13 cellular contexts compared by ENCODE assay signal in the genomic region with DNA sequence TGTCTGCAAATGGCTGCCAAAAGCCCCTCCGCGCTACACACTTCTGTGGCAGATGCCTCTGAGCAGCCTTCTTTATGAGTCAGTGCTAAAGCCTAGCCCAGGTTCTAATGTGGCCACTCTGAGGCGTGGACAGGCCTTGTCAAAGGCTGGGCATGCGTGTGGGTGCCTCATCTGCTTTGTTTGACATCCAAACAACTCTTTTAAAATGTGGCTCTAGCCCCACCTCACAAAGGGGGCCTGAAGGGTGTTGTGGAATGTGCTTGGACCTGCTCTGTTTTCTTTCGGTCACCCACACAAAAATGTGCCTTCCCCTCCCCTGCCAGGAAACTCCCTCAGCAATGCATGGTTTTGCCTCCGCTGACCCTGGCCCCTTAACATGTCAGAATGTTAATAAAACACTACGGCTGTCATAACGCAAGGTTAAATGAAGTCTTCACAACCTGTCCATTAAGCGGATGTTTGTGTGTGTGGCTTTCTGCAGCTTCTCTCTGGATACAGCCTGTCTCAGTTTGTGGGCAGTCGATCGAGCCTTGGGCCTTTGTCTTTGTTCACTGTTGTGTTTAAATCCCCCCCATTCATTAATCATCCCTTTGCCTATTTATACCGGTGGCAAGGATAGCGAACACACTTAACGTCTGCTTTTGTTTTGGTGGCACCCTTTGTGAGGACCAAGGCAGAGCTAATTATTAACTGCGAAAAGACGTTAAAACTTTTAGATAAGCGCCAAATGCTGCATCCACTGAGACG.
DNase-seq lines count a peak whose midpoint lies in the region; ATAC-seq, FAIRE-seq and TF ChIP-seq lines count a peak whose summit lies in the region.
"Had no signal": no experiment of that assay in that cellular context is flagged by ENCODE, and none has a peak within 500 bp of the region (broad histone marks: within the 10 kb centered on the region; RNA-seq: fewer than 3 reads in every experiment).

No MANE protein-coding gene starts in this region.

- peak overlapping the region in 1 of 2 experiments; percentile 48; a peak in 3 of 4 replicates for H4K8ac ChIP-seq in IMR-90 (ENCODE audit: low read depth in 2 of 2, low read length in 2 of 2)

- H3K27me3 ChIP-seq in IMR-90 (ENCODE audit: control insufficient read depth, insufficient read depth, low read length), result peaks cover 4% of the 10 kb centered on the region
- no peaks in the 10 kb centered on the region for H3K27me3 ChIP-seq in bronchial epithelial cell (ENCODE audit: control insufficient read depth, insufficient read depth, low read length)
- H3K27me3 ChIP-seq in HepG2 (ENCODE audit: control insufficient read depth in 1 of 2, insufficient read depth in 2 of 2, low read length in 2 of 2), result no peaks in the 10 kb centered on the region
- no peaks in the 10 kb centered on the region for H3K27me3 ChIP-seq in stomach

- CTCF ChIA-PET in IMR-90 (lab: Yijun Ruan, JAX), result interaction anchor here (1.0 to 1.3 kb wide), 2 partner anchors 11 to 78 kb away, joined by 3 read pairs; no protein-coding TSS in a partner anchor
- CTCF ChIA-PET in HepG2 (lab: Yijun Ruan, JAX; ENCODE audit: low intra/inter-chr PET ratio, low total read pairs), result no interaction called here

- TF ChIP-seq EP300 in HepG2 (IDR thresholded peaks at IDR 0.05; ENCODE audit: low read depth in 2 of 2, low read length in 2 of 2) (peak in 1 of 2 experiments; percentile 90; a peak in 2 of 4 replicates), HepG2 (CRISPR knock-in tag; IDR thresholded peaks at IDR 0.05; ENCODE audit: borderline replicate concordance) (peak; percentile 88), stomach (IDR thresholded peaks at IDR 0.05) (no peak)

- H3K18ac ChIP-seq in IMR-90 (ENCODE audit: low read depth, low read length), result peak overlapping the region; percentile 7

- dilution Hi-C loops in IMR-90 (cut with HindIII; ENCODE audit: low sequenced_read_pairs, unreplicated experiment), result no loop called here

- peak overlapping the region; percentile 19 for H4K5ac ChIP-seq in IMR-90 (ENCODE audit: low read depth, low read length)

- no peak for TF ChIP-seq CTCF in IMR-90 (conservative IDR thresholded peaks at IDR 0.05; ENCODE audit: low read depth, low read length)
- no peak for TF ChIP-seq CTCF in bronchial epithelial cell (IDR thresholded peaks at IDR 0.05; ENCODE audit: insufficient read depth, low read length, severe bottlenecking)
- TF ChIP-seq CTCF in HepG2 (CRISPR knock-in tag; IDR thresholded peaks at IDR 0.05), result peak; percentile 23
- no peak for TF ChIP-seq CTCF in stomach (IDR thresholded peaks at IDR 0.05)

- H2BK5ac ChIP-seq in IMR-90 (ENCODE audit: low read depth, low read length, poor library complexity, severe bottlenecking), result no peak overlapping the region

- TF ChIP-seq POLR2A in IMR-90 (IDR thresholded peaks at IDR 0.05; ENCODE audit: low read depth, low read length), result no peak
- TF ChIP-seq POLR2A in HepG2 (IDR thresholded peaks at IDR 0.05; ENCODE audit: insufficient read depth in 1 of 2, low read depth in 2 of 2, low read length in 2 of 2), result peak; percentile 57 to 79
- TF ChIP-seq POLR2A in stomach (IDR thresholded peaks at IDR 0.05), result no peak

- H4K20me1 ChIP-seq in IMR-90 (ENCODE audit: insufficient read depth, low read length) (no peaks in the 10 kb centered on the region), HepG2 (ENCODE audit: insufficient read depth, low read length) (no peaks in the 10 kb centered on the region)

- H4K91ac ChIP-seq in IMR-90 (ENCODE audit: insufficient read depth, low read depth, low read length), result peak overlapping the region; percentile 18; the same call in 1 of the 2 replicates

- H2BK20ac ChIP-seq in IMR-90 (ENCODE audit: low read depth, low read length), result peak overlapping the region; percentile 42; the same call in 1 of the 2 replicates

- H2BK15ac ChIP-seq in IMR-90 (ENCODE audit: low read depth, low read length), result peak overlapping the region; percentile 27; the same call in 1 of the 3 replicates

- FAIRE-seq in bronchial epithelial cell (lab: Jason Lieb, UNC) (peak; percentile 52), HepG2 (lab: Jason Lieb, UNC) (peak; percentile 36)

- H3K9me3 ChIP-seq in IMR-90 (ENCODE audit: control insufficient read depth, insufficient read depth, low read length) (no peaks in the 10 kb centered on the region; the same call in 1 of the 2 replicates), HepG2 (ENCODE audit: low read length) (0 out of 2 replicates have a peak, but pooled peaks cover 5% of the 10 kb centered on the region), stomach (peaks cover 0 to 4% (median 0%) of the 10 kb centered on the region in 4 donors)

- peak overlapping the region; percentile 9; the same call in 1 of the 2 replicates for H3K4ac ChIP-seq in IMR-90 (ENCODE audit: low read depth, low read length)

- in situ Hi-C loops in IMR-90 (cut with MboI; ENCODE audit: low sequenced_read_pairs), result no loop called here
- in situ Hi-C loops in HepG2 (cut with HindIII; ENCODE audit: extremely low pct_ligation_motif_present, low pct_unique_long_range_greater_than_20kb), result no loop called here

- peak overlapping the region; percentile 72 for H2AFZ ChIP-seq in IMR-90 (replicated peaks; ENCODE audit: low read length, poor library complexity)
- no peak overlapping the region for H2AFZ ChIP-seq in HepG2 (ENCODE audit: low read length)

- peak; percentile 81 for ATAC-seq in IMR-90 (ENCODE audit: low read depth)
- ATAC-seq in HepG2, result peak; percentile 96

- no peaks in the 10 kb centered on the region for H3K79me1 ChIP-seq in IMR-90 (ENCODE audit: low read depth in 1 of 2, low read length in 2 of 2)

- H3K4me2 ChIP-seq in IMR-90 (ENCODE audit: low read depth, low read length) (no peak overlapping the region), HepG2 (ENCODE audit: low read depth, low read length) (peak overlapping the region; percentile 95)

- H3K79me2 ChIP-seq in HepG2 (ENCODE audit: insufficient read depth, low read length), result no peaks in the 10 kb centered on the region

- H3K9ac ChIP-seq in IMR-90 (ENCODE audit: low read depth, low read length) (no peak overlapping the region), HepG2 (ENCODE audit: insufficient read depth, low read depth, low read length) (peak overlapping the region; percentile 80)

- TF ChIP-seq RAD21 in IMR-90 (IDR thresholded peaks at IDR 0.05; ENCODE audit: low read length) (no peak), HepG2 (CRISPR knock-in tag; IDR thresholded peaks at IDR 0.05) (no peak; the same call in 1 of the 2 replicates)

- 31% methylated on average over 9 of the region's 18 CpGs; no CpG with 5 or more reads in 1 of the 2 experiments for WGBS in IMR-90 (ENCODE audit: extremely low coverage in 2 of 2, insufficient read length in 1 of 2), 2 experiments
- under 1% methylated on average over 16 of the region's 18 CpGs for WGBS in HepG2 (ENCODE audit: low lambda C conversion rate)
- WGBS in stomach, 5 donors, result 28 to 45% (median 41%) methylated on average over 18 of the region's 18 CpGs

- DNase-seq in IMR-90 (peak; percentile 27), bronchial epithelial cell (ENCODE audit: low read depth) (peak; percentile 91), HepG2 (ENCODE audit: low spot score) (peak; percentile 96), stomach (peak; percentile 30), T-helper 9 cell (no peak), NCI-H510A (lab: John Stamatoyannopoulos, UW) (no peak), NCI-H1436 treated with DMSO at 0.1 percent for 48 hours (lab: John Stamatoyannopoulos, UW) (no peak), NCI-H2227 (lab: John Stamatoyannopoulos, UW; ENCODE audit: unreplicated experiment) (no peak)
- DNase-seq: activated CD4-positive, alpha-beta T cell treated with anti-CD3 and anti-CD28 coated beads for 48 hours; activated naive CD4-positive, alpha-beta T cell treated with anti-CD3 and anti-CD28 coated beads, Interleukin-2, amount 50 U/mL, for 16 hours; DMS 273 treated with DMSO at 0.1 percent for 48 hours; NCI-H1105; stimulated activated naive CD4-positive, alpha-beta T cell had no signal

- peak overlapping the region; percentile 40 for H2BK120ac ChIP-seq in IMR-90 (ENCODE audit: low read depth, low read length)

- H3K14ac ChIP-seq in IMR-90 (replicated peaks; ENCODE audit: low read depth, low read length), result 0 out of 2 replicates have a peak overlapping the region, but pooled peaks have one; percentile 30

- intact Hi-C loops in IMR-90 (cut with micrococcal nuclease), result no loop called here
- intact Hi-C loops in HepG2 (cut with micrococcal nuclease; ENCODE audit: unreplicated experiment), result loop anchor here (1.0 to 2.0 kb wide), 2 partner anchors 47 to 152 kb away; no protein-coding TSS in a partner anchor
- intact Hi-C loops in stomach (cut with DNase I; ENCODE audit: low total_unique reads), result no loop called here

- no TSS peak for BruUV-seq in IMR-90 (replicated peaks; lab: Mats Ljungman, UMichigan)
- BruUV-seq in HepG2 (replicated peaks; lab: Mats Ljungman, UMichigan), result TSS peak; percentile 68

- no peak overlapping the region for H3K4me3 ChIP-seq in IMR-90 (ENCODE audit: insufficient read depth, low read depth, low read length)
- no peak overlapping the region for H3K4me3 ChIP-seq in bronchial epithelial cell (ENCODE audit: low read depth, low read length)
- H3K4me3 ChIP-seq in HepG2 (replicated peaks in 1 of 3; ENCODE audit: insufficient read depth in 1 of 3, low read depth in 2 of 3, low read length in 3 of 3), result peak overlapping the region; percentile 39 to 63 (median 54); a peak in 5 of 6 replicates
- no peak overlapping the region for H3K4me3 ChIP-seq in stomach

- H3K56ac ChIP-seq in IMR-90 (ENCODE audit: extremely low read depth, insufficient read depth, low read length), result no peak overlapping the region; the same call in 1 of the 2 replicates

- peak overlapping the region; percentile 56 for H3K23ac ChIP-seq in IMR-90 (ENCODE audit: low read depth, low read length)

- no peak overlapping the region; the same call in 1 of the 2 replicates for H2AK5ac ChIP-seq in IMR-90 (ENCODE audit: low read depth, low read length)

- POLR2A ChIA-PET in IMR-90 (lab: Charles Lee; ENCODE audit: unreplicated experiment) (no interaction called here), HepG2 (lab: Yijun Ruan, JAX) (interaction anchor here (0.6 to 3.0 kb wide), 29 partner anchors 9 to 751 kb away, joined by 3 to 35 read pairs (median 5); a partner anchor contains a TSS)

- H3K36me3 ChIP-seq in IMR-90 (ENCODE audit: control insufficient read depth, insufficient read depth, low read length) (no peaks in the 10 kb centered on the region), bronchial epithelial cell (ENCODE audit: control insufficient read depth, insufficient read depth, low read length) (no peaks in the 10 kb centered on the region), HepG2 (replicated peaks in 1 of 2; ENCODE audit: control insufficient read depth in 1 of 2, insufficient read depth in 2 of 2, low read length in 2 of 2) (no peaks in the 10 kb centered on the region), stomach (no peaks in the 10 kb centered on the region)

- H2AK9ac ChIP-seq in IMR-90 (replicated peaks; ENCODE audit: low read depth, low read length, poor library complexity), result peak overlapping the region; percentile 68

- H3K27ac ChIP-seq in IMR-90 (ENCODE audit: insufficient read depth, low read length) (no peak overlapping the region), HepG2 (ENCODE audit: extremely low read length, insufficient read depth, low read length) (peak overlapping the region; percentile 97), stomach (peak overlapping the region; percentile 48 to 68 (median 56))

- H3K4me1 ChIP-seq in IMR-90 (ENCODE audit: control insufficient read depth, insufficient read depth, low read length) (peaks cover 7% of the 10 kb centered on the region; the same call in 1 of the 2 replicates), HepG2 (ENCODE audit: insufficient read depth, low read length) (peaks cover 45% of the 10 kb centered on the region), stomach (peaks cover 9 to 26% (median 16%) of the 10 kb centered on the region in 4 donors)

- H3K9me1 ChIP-seq in IMR-90 (ENCODE audit: insufficient read depth, low read length), result no peaks in the 10 kb centered on the region

Comparison
In these comparisons a context has a peak if more than half of its experiments do, and no peak if none do; other contexts are left out.
1. DNase-seq: peak in IMR-90 (single experiment), bronchial epithelial cell (single experiment), HepG2 (single experiment) and stomach (single experiment); none in T-helper 9 cell (single experiment), NCI-H510A (single experiment), NCI-H1436 treated with DMSO at 0.1 percent for 48 hours (single experiment) and NCI-H2227 (single experiment).
2. H3K4me3 ChIP-seq: peak in HepG2 (3 of 3); none in IMR-90 (single experiment), bronchial epithelial cell (single experiment) and stomach (0 of 4).
3. POLR2A ChIP-seq: peak in HepG2 (2 of 2); none in IMR-90 (single experiment) and stomach (0 of 4).